20 cellular contexts compared by ENCODE assay signal in genomic region chr12:75712223-75712622, GRCh38.
DNase-seq lines count a peak whose midpoint lies in the region; ATAC-seq and TF ChIP-seq lines count a peak whose summit lies in the region.
"Had no signal": no experiment of that assay in that cellular context is flagged by ENCODE, and none has a peak within 500 bp of the region (broad histone marks: within the 10 kb centered on the region; RNA-seq: fewer than 3 reads in every experiment).

No MANE protein-coding gene starts in this region.

- BruUV-seq in OCI-LY7 (replicated peaks; lab: Mats Ljungman, UMichigan), result no TSS peak

- H3K9me2 ChIP-seq in OCI-LY7 (ENCODE audit: insufficient read depth, low read length), result 0 out of 2 replicates have a peak, but pooled peaks cover 4% of the 10 kb centered on the region

- H3K79me2 ChIP-seq in OCI-LY7 (ENCODE audit: insufficient read depth, low read depth, low read length), result no peaks in the 10 kb centered on the region

- CTCF ChIA-PET in HEK293 (lab: Yijun Ruan, JAX) (no interaction called here), OCI-LY7 (lab: Charles Lee; ENCODE audit: unreplicated experiment) (no interaction called here)

- no peak overlapping the region for H3K4me2 ChIP-seq in OCI-LY7 (ENCODE audit: low read length)

- no peaks in the 10 kb centered on the region for H4K20me1 ChIP-seq in OCI-LY7 (ENCODE audit: insufficient read depth, low read length)

- H3K27ac ChIP-seq in HEK293 (ENCODE audit: extremely low read depth, low read depth, low read length) (no peak overlapping the region), VCaP (peak overlapping the region; percentile 1; the same call in 1 of the 2 replicates), OCI-LY7 (ENCODE audit: low read depth, low read length, poor library complexity, severe bottlenecking) (no peak overlapping the region)
- H3K27ac ChIP-seq: coronary artery, uterus had no signal

- POLR2A ChIA-PET in HEK293 (lab: Yijun Ruan, JAX) (no interaction called here), OCI-LY7 (lab: Charles Lee) (no interaction called here)

- ATAC-seq in left colon, result peak; percentile 33
- no peak for ATAC-seq in GM18858 (IDR thresholded peaks at IDR 0.05; ENCODE audit: unreplicated experiment)
- ATAC-seq: K562 had no signal

- intact Hi-C loops in left colon (cut with DNase I, micrococcal nuclease), result no loop called here
- intact Hi-C loops in OCI-LY7 (cut with micrococcal nuclease; ENCODE audit: unreplicated experiment), result no loop called here

- H3K4me3 ChIP-seq in HEK293 (ENCODE audit: low read depth, low read length) (no peak overlapping the region), OCI-LY7 (ENCODE audit: low read depth, low read length, poor library complexity, severe bottlenecking) (no peak overlapping the region)
- H3K4me3 ChIP-seq: coronary artery, K562, skin epidermis, uterus had no signal

- H3K9me3 ChIP-seq in HEK293 (ENCODE audit: control insufficient read depth, insufficient read depth, low read depth, low read length) (no peaks in the 10 kb centered on the region), OCI-LY7 (ENCODE audit: low read length) (no peaks in the 10 kb centered on the region)
- H3K9me3 ChIP-seq: uterus had no signal

- DNase-seq in A172 (ENCODE audit: low spot score) (peak; percentile 44), left colon (no peak), cerebellar cortex (ENCODE audit: low spot score) (no peak), NCI-H187 treated with DMSO at 0.1 percent for 48 hours (lab: John Stamatoyannopoulos, UW) (no peak), OCI-LY7 (ENCODE audit: low spot score) (no peak)
- DNase-seq: amniotic stem cell; COR-L47; GF-D8; head of caudate nucleus; islet precursor cell; NCI-H1417 treated with DMSO at 0.1 percent for 48 hours; NCI-H446; stimulated activated naive CD4-positive, alpha-beta T cell; uterus had no signal

- peaks cover 7% of the 10 kb centered on the region; the same call in 1 of the 2 replicates for H3K4me1 ChIP-seq in HEK293 (ENCODE audit: control insufficient read depth, insufficient read depth, low read length)
- no peaks in the 10 kb centered on the region for H3K4me1 ChIP-seq in OCI-LY7 (ENCODE audit: insufficient read depth, low read length, poor library complexity, severe bottlenecking)
- H3K4me1 ChIP-seq: uterus had no signal

- H2AFZ ChIP-seq in OCI-LY7 (ENCODE audit: low read length), result no peak overlapping the region

- H3K36me3 ChIP-seq in HEK293 (ENCODE audit: control insufficient read depth in 2 of 2, insufficient read depth in 1 of 2, low read length in 2 of 2) (no peaks in the 10 kb centered on the region), OCI-LY7 (ENCODE audit: insufficient read depth, low read length) (no peaks in the 10 kb centered on the region)
- H3K36me3 ChIP-seq: uterus had no signal

- no peak for TF ChIP-seq CTCF in HEK293 (tag by site-specific recombination; IDR thresholded peaks at IDR 0.05)
- no peak for TF ChIP-seq CTCF in VCaP (conservative IDR thresholded peaks at IDR 0.05)
- no peak for TF ChIP-seq CTCF in OCI-LY7 (conservative IDR thresholded peaks at IDR 0.05; ENCODE audit: low read length)

TF ChIP-seq in HEK293, 187 proteins besides CTCF, POLR2A, EP300 and RAD21:
- TF ChIP-seq SP7 (tag by site-specific recombination; IDR thresholded peaks at IDR 0.05), result peak; percentile 60
- no peak for TF ChIP-seq ZNF133 (tag by site-specific recombination; IDR thresholded peaks at IDR 0.05)
